ENCODE assay signal across 14 cellular contexts in genomic region chr5:142550471-142550870, GRCh38.
DNase-seq lines count a peak whose midpoint lies in the region; ATAC-seq and TF ChIP-seq lines count a peak whose summit lies in the region.
"Had no signal": no experiment of that assay in that cellular context is flagged by ENCODE, and none has a peak within 500 bp of the region (broad histone marks: within the 10 kb centered on the region; RNA-seq: fewer than 3 reads in every experiment).

No MANE protein-coding gene starts in this region.

- POLR2A ChIA-PET in WTC11 (lab: Charles Lee): interaction anchor here (1.8 kb wide), 1 partner anchor 223 kb away, joined by 4 read pairs; no protein-coding TSS in a partner anchor

- no peaks in the 10 kb centered on the region for H3K9me3 ChIP-seq in HUES48 (ENCODE audit: control insufficient read depth, insufficient read depth, low read length)
- H3K9me3 ChIP-seq: Caco-2 had no signal

- no peak overlapping the region for H3K23ac ChIP-seq in mesendoderm (ENCODE audit: low read length)

- peak overlapping the region; percentile 99 for H3K18ac ChIP-seq in mesendoderm (ENCODE audit: low read length)

- peaks cover 26% of the 10 kb centered on the region for H3K4me1 ChIP-seq in HUES48 (ENCODE audit: control insufficient read depth, insufficient read depth, low read length)
- H3K4me1 ChIP-seq in mesendoderm (ENCODE audit: control insufficient read depth, low read depth, low read length): peaks cover 9% of the 10 kb centered on the region
- H3K4me1 ChIP-seq: Caco-2 had no signal

- H3K4me3 ChIP-seq in HUES48 (ENCODE audit: low read depth, low read length): no peak overlapping the region
- no peak overlapping the region for H3K4me3 ChIP-seq in mesendoderm (ENCODE audit: low read length)

- peak overlapping the region; percentile 95 for H2AK5ac ChIP-seq in mesendoderm (ENCODE audit: low read length)

- WGBS in mesendoderm (ENCODE audit: extremely low coverage, insufficient coverage, low lambda C conversion rate): no CpG with 5 or more reads among the region's 2 CpGs

- no peaks in the 10 kb centered on the region for H3K36me3 Mint-ChIP-seq in WTC11
- H3K36me3 Mint-ChIP-seq: CD14-positive monocyte; CD8-positive, alpha-beta memory T cell; IgD-negative memory B cell had no signal

- ATAC-seq in WTC11 (no peak), HG02973 (IDR thresholded peaks at IDR 0.05; ENCODE audit: unreplicated experiment) (no peak)

- TF ChIP-seq CTCF in WTC11 (IDR thresholded peaks at IDR 0.05): no peak

- H3K4ac ChIP-seq in mesendoderm (ENCODE audit: low read depth, low read length): peak overlapping the region; percentile 63

- H3K79me1 ChIP-seq in mesendoderm (ENCODE audit: low read length): no peaks in the 10 kb centered on the region

- peak overlapping the region; percentile 81 for H3K56ac ChIP-seq in mesendoderm (ENCODE audit: low read length)

- H3K27ac Mint-ChIP-seq in WTC11: peak overlapping the region; percentile 81
- H3K27ac Mint-ChIP-seq: CD14-positive monocyte, IgD-negative memory B cell had no signal

- no peak overlapping the region for H4K5ac ChIP-seq in mesendoderm (ENCODE audit: low read length)

- H3K9ac ChIP-seq in HUES48 (ENCODE audit: low read depth, low read length) (no peak overlapping the region), mesendoderm (ENCODE audit: low read length) (peak overlapping the region; percentile 14)

- H3K9me3 Mint-ChIP-seq in WTC11: no peaks in the 10 kb centered on the region
- H3K9me3 Mint-ChIP-seq: CD8-positive, alpha-beta memory T cell; IgD-negative memory B cell had no signal

- no peak overlapping the region for H3K4me3 Mint-ChIP-seq in WTC11
- H3K4me3 Mint-ChIP-seq: CD8-positive, alpha-beta memory T cell; IgD-negative memory B cell had no signal

- H3K27me3 Mint-ChIP-seq in WTC11 (ENCODE audit: low read depth): no peaks in the 10 kb centered on the region

- peak overlapping the region; percentile 50 for H2BK120ac ChIP-seq in mesendoderm (ENCODE audit: low read depth, low read length)

- peak overlapping the region; percentile 3 for H2BK15ac ChIP-seq in mesendoderm (replicated peaks; ENCODE audit: low read depth)

- peaks cover 64% of the 10 kb centered on the region for H3K4me1 Mint-ChIP-seq in WTC11
- H3K4me1 Mint-ChIP-seq: CD14-positive monocyte, IgD-negative memory B cell had no signal

- H3K79me2 ChIP-seq in mesendoderm (ENCODE audit: control insufficient read depth, insufficient read depth, low read length): no peaks in the 10 kb centered on the region

- H3K27me3 ChIP-seq in HUES48 (ENCODE audit: control insufficient read depth, insufficient read depth, low read length): no peaks in the 10 kb centered on the region
- H3K27me3 ChIP-seq in mesendoderm (ENCODE audit: insufficient read depth, low read length, poor library complexity): no peaks in the 10 kb centered on the region

- no peak overlapping the region for H4K8ac ChIP-seq in mesendoderm (ENCODE audit: low read depth, low read length)

- CTCF ChIA-PET in WTC11 (lab: Charles Lee): interaction anchor here (0.9 to 6.3 kb wide), 15 partner anchors 146 to 398 kb away, joined by 3 to 59 read pairs (median 7); partner anchors contain the start of gene SPRY4

- H2BK5ac ChIP-seq in mesendoderm (ENCODE audit: low read length): peak overlapping the region; percentile 4

- no peak overlapping the region for H3K4me2 ChIP-seq in mesendoderm (ENCODE audit: low read length)

- DNase-seq in WTC11 (ENCODE audit: low spot score) (no peak), mesendoderm (no peak), DMS153 (lab: John Stamatoyannopoulos, UW) (no peak), NCI-H526 treated with DMSO at 0.1 percent for 48 hours (lab: John Stamatoyannopoulos, UW) (no peak)
- DNase-seq in NK-92 treated with Interleukin-12 subunit alpha and Interleukin-12 subunit beta, amount 100 ng/mL, for 24 hours (lab: John Stamatoyannopoulos, UW): no peak
- DNase-seq: Caco-2; CD8-positive, alpha-beta memory T cell; DMS53; GF-D8; KG1 had no signal

- H3K36me3 ChIP-seq in HUES48 (ENCODE audit: control insufficient read depth, insufficient read depth, low read length) (no peaks in the 10 kb centered on the region), mesendoderm (ENCODE audit: control insufficient read depth, insufficient read depth, low read length) (no peaks in the 10 kb centered on the region)

- H3K27ac ChIP-seq in HUES48 (ENCODE audit: low read depth, low read length) (peak overlapping the region; percentile 88), mesendoderm (ENCODE audit: low read depth, low read length) (peak overlapping the region; percentile 97)

TF ChIP-seq in WTC11, 78 proteins besides CTCF, POLR2A, EP300 and RAD21 (continues in another document):
- TF ChIP-seq NFE2L1 (CRISPR knock-in tag; IDR thresholded peaks at IDR 0.05) (no peak), NR2C2 (CRISPR knock-in tag; IDR thresholded peaks at IDR 0.05) (no peak), JAZF1 (CRISPR knock-in tag; IDR thresholded peaks at IDR 0.05) (no peak), ZNF281 (CRISPR knock-in tag; IDR thresholded peaks at IDR 0.05) (no peak), USF2 (CRISPR knock-in tag; IDR thresholded peaks at IDR 0.05) (no peak), TCF7 (CRISPR knock-in tag; IDR thresholded peaks at IDR 0.05; ENCODE audit: low read depth) (no peak), GTF2I (CRISPR knock-in tag; conservative IDR thresholded peaks at IDR 0.05) (no peak), OVOL2 (CRISPR knock-in tag; IDR thresholded peaks at IDR 0.05; ENCODE audit: borderline replicate concordance) (no peak), MXD4 (CRISPR knock-in tag; IDR thresholded peaks at IDR 0.05; ENCODE audit: borderline replicate concordance) (no peak), MLX (CRISPR knock-in tag; IDR thresholded peaks at IDR 0.05) (no peak), ATF3 (CRISPR knock-in tag; conservative IDR thresholded peaks at IDR 0.05) (no peak), RORB (CRISPR knock-in tag; IDR thresholded peaks at IDR 0.05) (no peak), ZNF232 (CRISPR knock-in tag; IDR thresholded peaks at IDR 0.05) (no peak), HMGXB4 (CRISPR knock-in tag; IDR thresholded peaks at IDR 0.05) (no peak)
